ENCODE assay signal across 8 cellular contexts in genomic region chr6:88165877-88166492, GRCh38. TPM values are rescaled to one million over a fixed set of nuclear protein-coding genes. Genes with fewer than 3 reads are reported as not detected.
DNase-seq lines count a peak whose midpoint lies in the region; ATAC-seq and TF ChIP-seq lines count a peak whose summit lies in the region.

CNR1 (minus strand) TSS chr6:88166347; CDS start chr6:88145274, 21,073 bp downstream.

- POLR2A ChIA-PET in PC-3 (lab: Charles Lee; ENCODE audit: unreplicated experiment) = no interaction called here

- BruUV-seq in PC-3 (replicated peaks; lab: Mats Ljungman, UMichigan) = no TSS peak

- ATAC-seq in GM19324 (IDR thresholded peaks at IDR 0.05; ENCODE audit: low FRiP score, unreplicated experiment) (peak; percentile 70), HG03432 (IDR thresholded peaks at IDR 0.05; ENCODE audit: unreplicated experiment) (peak; percentile 56), PC-3 (peak; percentile 65), lower lobe of right lung (peak; percentile 94 to 95), GM18858 (IDR thresholded peaks at IDR 0.05; ENCODE audit: unreplicated experiment) (no peak)

- no peaks in the 10 kb centered on the region for H3K4me1 ChIP-seq in PC-3 (ENCODE audit: insufficient read depth, low read length)
- peaks cover 13% of the 10 kb centered on the region for H3K4me1 ChIP-seq in lower lobe of right lung

- no peaks in the 10 kb centered on the region for H3K9me2 ChIP-seq in PC-3 (replicated peaks; ENCODE audit: low read length)

- DNase-seq in D341Med (ENCODE audit: low spot score) (peak; percentile 87), PC-3 (no peak), choroid plexus epithelial cell (ENCODE audit: low read depth) (peak; percentile 32), lower lobe of right lung (peak; percentile 85)

- no peak within 1 kb of the TSS for H3K27ac ChIP-seq in PC-3 (ENCODE audit: low read length)
- peak within 1 kb of the TSS; percentile 71 for H3K27ac ChIP-seq in lower lobe of right lung
- H3K27ac ChIP-seq in temporal lobe (ENCODE audit: low read depth, low read length) = no peak within 1 kb of the TSS

- H3K36me3 ChIP-seq in PC-3 (ENCODE audit: low read depth, low read length) (no peaks in the 10 kb centered on the region), lower lobe of right lung (no peaks in the 10 kb centered on the region)

- CTCF ChIA-PET in PC-3 (lab: Charles Lee) = no interaction called here

- H3K9me3 ChIP-seq in PC-3 (ENCODE audit: low read length) (no peaks in the 10 kb centered on the region), lower lobe of right lung (no peaks in the 10 kb centered on the region)

- H3K4me2 ChIP-seq in PC-3 (ENCODE audit: low read length) = peak within 1 kb of the TSS; percentile 37; the same call in 1 of the 2 replicates

- no peaks in the 10 kb centered on the region for H4K20me1 ChIP-seq in PC-3 (ENCODE audit: low read length)

- H2AFZ ChIP-seq in PC-3 (ENCODE audit: low read length) = no peak within 1 kb of the TSS

- no peaks in the 10 kb centered on the region for H3F3A ChIP-seq in PC-3 (ENCODE audit: low read length, unreplicated experiment)

- H3K79me2 ChIP-seq in PC-3 (ENCODE audit: low read length) = no peaks in the 10 kb centered on the region

- peaks cover 44% of the 10 kb centered on the region for H3K27me3 ChIP-seq in PC-3 (ENCODE audit: low read length)
- H3K27me3 ChIP-seq in lower lobe of right lung (ENCODE audit: low read depth) = peaks cover 49% of the 10 kb centered on the region

- no peak within 1 kb of the TSS for H3K9ac ChIP-seq in PC-3 (ENCODE audit: low read length)

- no peak for TF ChIP-seq CTCF in PC-3 (conservative IDR thresholded peaks at IDR 0.05; ENCODE audit: low read depth, low read length)
- TF ChIP-seq CTCF in choroid plexus epithelial cell (conservative IDR thresholded peaks at IDR 0.05; ENCODE audit: low read depth, low read length) = no peak
- TF ChIP-seq CTCF in lower lobe of right lung (IDR thresholded peaks at IDR 0.05) = peak; percentile 36

- intact Hi-C loops in PC-3 (cut with micrococcal nuclease) = no loop called here
- intact Hi-C loops in lower lobe of right lung (cut with DNase I) = no loop called here

- no peak within 1 kb of the TSS for H3K4me3 ChIP-seq in PC-3 (ENCODE audit: low read length)
- H3K4me3 ChIP-seq in choroid plexus epithelial cell (ENCODE audit: low read depth, low read length) = peak within 1 kb of the TSS; percentile 58
- H3K4me3 ChIP-seq in lower lobe of right lung = peak within 1 kb of the TSS; percentile 65

RNA-seq across cellular contexts. Expression of gene CNR1, which starts in this region (rescaled TPM):
- total RNA-seq in PC-3 (2014; rRNA removed) = not detected in 2 replicates
- 21.1 TPM for total RNA-seq in lower lobe of right lung
- 265 TPM for total RNA-seq in temporal lobe

Comparison
In these comparisons a context has a peak if more than half of its experiments do, and no peak if none do; other contexts are left out.
1. RNA of gene CNR1 (total RNA-seq): 265 TPM in temporal lobe (single experiment) and 21.1 TPM in lower lobe of right lung (single experiment); not detected in PC-3; every median in the first group is over 10 times any median in the second.
2. RNA of gene CNR1 (total RNA-seq): 265 TPM in temporal lobe (single experiment); 21.1 TPM in lower lobe of right lung (single experiment); every median in the first group is over 10 times any median in the second.
3. Peak in ATAC-seq and H3K4me2 ChIP-seq in PC-3; RNA of the gene not detected or under 1 TPM.